In genomic region chr14:103524002-103524785, GRCh38 we compare ENCODE assay signal across 1 cellular context.
TF ChIP-seq lines count a peak whose summit lies in the region.

No MANE protein-coding gene starts in this region.

TF ChIP-seq in HCT116, 20 proteins besides CTCF, POLR2A, EP300 and RAD21 (continued from another document):
- TF ChIP-seq ZBTB33 (IDR thresholded peaks at IDR 0.05; ENCODE audit: extremely low read depth, insufficient replicate concordance, low read length) (no peak), ZNF274 (IDR thresholded peaks at IDR 0.05; ENCODE audit: low read depth, low read length) (no peak), EZH2 (IDR thresholded peaks at IDR 0.05) (no peak), FOSL1 (IDR thresholded peaks at IDR 0.05; ENCODE audit: low read depth) (no peak), JUND (IDR thresholded peaks at IDR 0.05) (no peak), ZFX (IDR thresholded peaks at IDR 0.05) (no peak)
